8 cellular contexts compared by ENCODE assay signal in genomic region chr2:134917958-134918517, GRCh38. TPM values are rescaled to one million over a fixed set of nuclear protein-coding genes. Genes with fewer than 3 reads are reported as not detected.
DNase-seq lines count a peak whose midpoint lies in the region; ATAC-seq and TF ChIP-seq lines count a peak whose summit lies in the region.

No MANE protein-coding gene starts in this region.

- DNase-seq in CD4-positive, alpha-beta memory T cell, result peak; percentile 89 to 93 (median 92)
- peak; percentile 92 for DNase-seq in OCI-LY7 (ENCODE audit: low spot score)
- peak; percentile 74 to 79 for DNase-seq in activated T-helper 1 cell treated with anti-CD3 and anti-CD28 coated beads, Interleukin-2, amount 50 U/mL, for 16 hours (ENCODE audit: low read depth in 1 of 2, low spot score in 1 of 2)
- DNase-seq in psoas muscle, result peak in 1 of 2 donors; percentile 87
- DNase-seq in UCSD-AML1 (lab: John Stamatoyannopoulos, UW; ENCODE audit: unreplicated experiment), result no peak

- peaks cover 51% of the 10 kb centered on the region for H3K79me2 ChIP-seq in OCI-LY7 (ENCODE audit: insufficient read depth, low read depth, low read length)

- H3K4me3 Mint-ChIP-seq in CD4-positive, alpha-beta memory T cell, result peak overlapping the region; percentile 90 to 99 (median 97)

- no peaks in the 10 kb centered on the region for H3K9me3 ChIP-seq in CD4-positive, alpha-beta memory T cell (ENCODE audit: control insufficient read depth in 1 of 2, low read length in 2 of 2)
- 0 out of 2 replicates have a peak, but pooled peaks cover 6% of the 10 kb centered on the region for H3K9me3 ChIP-seq in OCI-LY7 (ENCODE audit: low read length)
- no peaks in the 10 kb centered on the region for H3K9me3 ChIP-seq in gastroesophageal sphincter
- H3K9me3 ChIP-seq in psoas muscle, result no peaks in the 10 kb centered on the region

- no peaks in the 10 kb centered on the region for H3K9me2 ChIP-seq in OCI-LY7 (ENCODE audit: insufficient read depth, low read length)

- peak; percentile 72 for ATAC-seq in GM19463 (IDR thresholded peaks at IDR 0.05; ENCODE audit: unreplicated experiment)
- ATAC-seq in HG03571 (IDR thresholded peaks at IDR 0.05; ENCODE audit: unreplicated experiment), result peak; percentile 76
- ATAC-seq in gastroesophageal sphincter, result peak; percentile 84
- peak; percentile 82 to 85 (median 84) for ATAC-seq in psoas muscle

- peak overlapping the region; percentile 81 for H3K4me2 ChIP-seq in OCI-LY7 (ENCODE audit: low read length)

- H3K27ac ChIP-seq in CD4-positive, alpha-beta memory T cell (ENCODE audit: low read depth, low read length), result peak overlapping the region; percentile 95
- peak overlapping the region; percentile 90 for H3K27ac ChIP-seq in OCI-LY7 (ENCODE audit: low read depth, low read length, poor library complexity, severe bottlenecking)
- H3K27ac ChIP-seq in gastroesophageal sphincter, result peak overlapping the region; percentile 91 to 98 (median 95)
- H3K27ac ChIP-seq in psoas muscle, result peak overlapping the region; percentile 100

- POLR2A ChIA-PET in CD4-positive, alpha-beta memory T cell (lab: Charles Lee; ENCODE audit: partially characterized antibody), result interaction anchor here (0.6 to 2.8 kb wide), 18 partner anchors 9 to 958 kb away, joined by 3 to 21 read pairs (median 5); partner anchors contain the start of genes MCM6, R3HDM1, RAB3GAP1 and UBXN4
- POLR2A ChIA-PET in OCI-LY7 (lab: Charles Lee), result interaction anchor here (1.2 to 1.7 kb wide), 3 partner anchors 12 to 179 kb away, joined by 3 to 8 read pairs (median 5); no protein-coding TSS in a partner anchor

- no peak for TF ChIP-seq EP300 in gastroesophageal sphincter (IDR thresholded peaks at IDR 0.05)

- peak overlapping the region; percentile 19 to 66 for H3K4me3 ChIP-seq in CD4-positive, alpha-beta memory T cell (ENCODE audit: low read length in 2 of 2)
- H3K4me3 ChIP-seq in OCI-LY7 (ENCODE audit: low read depth, low read length, poor library complexity, severe bottlenecking), result peak overlapping the region; percentile 93
- H3K4me3 ChIP-seq in gastroesophageal sphincter, result peak overlapping the region; percentile 77 to 81
- peak overlapping the region; percentile 96 for H3K4me3 ChIP-seq in psoas muscle

- no peaks in the 10 kb centered on the region for H3K36me3 ChIP-seq in CD4-positive, alpha-beta memory T cell (ENCODE audit: insufficient read depth, low read length)
- H3K36me3 ChIP-seq in OCI-LY7 (ENCODE audit: insufficient read depth, low read length) (peaks cover 38% of the 10 kb centered on the region), gastroesophageal sphincter (no peaks in the 10 kb centered on the region), psoas muscle (ENCODE audit: insufficient read depth in 1 of 2, low read depth in 1 of 2) (no peaks in the 10 kb centered on the region)

- peak in 1 of 2 donors; percentile 64 for TF ChIP-seq POLR2A in gastroesophageal sphincter (IDR thresholded peaks at IDR 0.05)

- H3K4me1 Mint-ChIP-seq in CD4-positive, alpha-beta memory T cell, result peaks cover 19 to 55% (median 38%) of the 10 kb centered on the region in 4 donors

- peaks cover 0 to 15% of the 10 kb centered on the region in 2 donors for H3K36me3 Mint-ChIP-seq in CD4-positive, alpha-beta memory T cell

- TSS peak; percentile 91 for BruUV-seq in OCI-LY7 (replicated peaks; lab: Mats Ljungman, UMichigan)

- peaks cover 0 to 3% (median 0%) of the 10 kb centered on the region in 8 donors for H3K9me3 Mint-ChIP-seq in CD4-positive, alpha-beta memory T cell

- peaks cover 0 to 4% of the 10 kb centered on the region in 2 donors for H3K27me3 Mint-ChIP-seq in CD4-positive, alpha-beta memory T cell

- 0% methylated on average over 18 of the region's 37 CpGs for WGBS in gastroesophageal sphincter (ENCODE audit: low coverage in 1 of 2), 2 donors
- WGBS in psoas muscle, 3 donors, result 0 to 1% (median 0%) methylated on average over 25 to 37 of the region's 37 CpGs

- peaks cover 46% of the 10 kb centered on the region for H3K4me1 ChIP-seq in CD4-positive, alpha-beta memory T cell (ENCODE audit: insufficient read depth, low read length)
- H3K4me1 ChIP-seq in OCI-LY7 (ENCODE audit: insufficient read depth, low read length, poor library complexity, severe bottlenecking), result peaks cover 23% of the 10 kb centered on the region
- H3K4me1 ChIP-seq in gastroesophageal sphincter, result peaks cover 0 to 45% (median 19%) of the 10 kb centered on the region in 3 donors
- peaks cover 31% of the 10 kb centered on the region for H3K4me1 ChIP-seq in psoas muscle

- peaks cover 28% of the 10 kb centered on the region for H4K20me1 ChIP-seq in OCI-LY7 (ENCODE audit: insufficient read depth, low read length)

- no peaks in the 10 kb centered on the region for H3K27me3 ChIP-seq in CD4-positive, alpha-beta memory T cell (ENCODE audit: insufficient read depth, low read length)
- H3K27me3 ChIP-seq in gastroesophageal sphincter (no peaks in the 10 kb centered on the region), psoas muscle (ENCODE audit: insufficient read depth in 3 of 3, low read length in 2 of 3) (no peaks in the 10 kb centered on the region)

- intact Hi-C loops in CD4-positive, alpha-beta memory T cell (cut with micrococcal nuclease), result loop anchor here (1.0 to 10.0 kb wide), 8 partner anchors 134 to 1218 kb away; partner anchors contain the start of genes MCM6, RAB3GAP1 and UBXN4
- intact Hi-C loops in OCI-LY7 (cut with micrococcal nuclease; ENCODE audit: unreplicated experiment) (loop anchor here (1.0 to 5.0 kb wide), 4 partner anchors 178 to 823 kb away; partner anchors contain the start of genes R3HDM1, UBXN4 and ZRANB3), psoas muscle (cut with DNase I) (loop anchor here in 1 of 2 donors (1.0 kb wide), 1 partner anchor 134 kb away; the partner anchor contains the start of gene RAB3GAP1)

- peak overlapping the region; percentile 93 to 99 (median 98) for H3K27ac Mint-ChIP-seq in CD4-positive, alpha-beta memory T cell

- TF ChIP-seq CTCF in OCI-LY7 (conservative IDR thresholded peaks at IDR 0.05; ENCODE audit: low read length) (0 out of 2 replicates have a peak, but pooled peaks have one; percentile 8), gastroesophageal sphincter (IDR thresholded peaks at IDR 0.05) (peak in 3 of 4 experiments; percentile 35 to 50 (median 50)), psoas muscle (IDR thresholded peaks at IDR 0.05) (peak; percentile 46)

- peak overlapping the region; percentile 75 for H2AFZ ChIP-seq in OCI-LY7 (ENCODE audit: low read length)

- CTCF ChIA-PET in CD4-positive, alpha-beta memory T cell (lab: Charles Lee; ENCODE audit: partially characterized antibody), result no interaction called here
- CTCF ChIA-PET in OCI-LY7 (lab: Charles Lee; ENCODE audit: unreplicated experiment), result interaction anchor here (0.5 kb wide), 1 partner anchor 458 kb away, joined by 3 read pairs; no protein-coding TSS in a partner anchor

RNA-seq across cellular contexts. Expression of gene CCNT2, which starts 0.6 kb away (rescaled TPM):
- 10 to 100 TPM; 75.4 to 80.6 TPM for total RNA-seq in CD4-positive, alpha-beta memory T cell
- polyA plus RNA-seq in CD4-positive, alpha-beta memory T cell, result 10 to 100 TPM; 23.1 to 24.2 TPM
- total RNA-seq in OCI-LY7 (2014; rRNA removed; shearing (Covaris generic)), result 17.7 and 32.8 TPM in 2 replicates
- total RNA-seq in OCI-LY7 (2022), result 43.7 and 45.1 TPM in 2 replicates
- 10 to 100 TPM; 19.1 to 45.5 (median 25.8) TPM for total RNA-seq in gastroesophageal sphincter
- total RNA-seq in psoas muscle, result 10 to 100 TPM; 12.7 to 19.2 (median 15.2) TPM
- 10 to 100 TPM in 1 of 3 donors, 1 to 10 TPM in 2; 6.6 to 17.0 (median 8.6) TPM for polyA plus RNA-seq in psoas muscle

Comparison
In these comparisons a context has a peak if more than half of its experiments do, and no peak if none do; other contexts are left out.
1. H3K4me3 ChIP-seq: peak in every context shown above with its lines; median percentile 96 in psoas muscle; 93 in OCI-LY7; 79 in gastroesophageal sphincter; 42 in CD4-positive, alpha-beta memory T cell.